Comparison of ENCODE assay signal across 18 cellular contexts in genomic region chr10:21160116-21160515, GRCh38.
DNase-seq lines count a peak whose midpoint lies in the region; ATAC-seq and TF ChIP-seq lines count a peak whose summit lies in the region.
"Had no signal": no experiment of that assay in that cellular context is flagged by ENCODE, and none has a peak within 500 bp of the region (broad histone marks: within the 10 kb centered on the region; RNA-seq: fewer than 3 reads in every experiment).

No MANE protein-coding gene starts in this region.

- H3K4me1 ChIP-seq in breast epithelium, result no peaks in the 10 kb centered on the region

- no peaks in the 10 kb centered on the region for H3K36me3 ChIP-seq in breast epithelium

- TF ChIP-seq POLR2A in breast epithelium (IDR thresholded peaks at IDR 0.05) (no peak), GM18505 (IDR thresholded peaks at IDR 0.05; ENCODE audit: borderline replicate concordance, extremely low read depth, insufficient read depth, insufficient read length) (no peak)

- TF ChIP-seq CTCF in C4-2B (conservative IDR thresholded peaks at IDR 0.05) (0 out of 2 replicates have a peak, but pooled peaks have one; percentile 8), breast epithelium (IDR thresholded peaks at IDR 0.05) (no peak)

- H3K27me3 ChIP-seq in breast epithelium, result no peaks in the 10 kb centered on the region

- no peaks in the 10 kb centered on the region for H3K9me3 ChIP-seq in breast epithelium

- intact Hi-C loops in breast epithelium (cut with DNase I; ENCODE audit: low total_unique reads), result no loop called here

- no peak overlapping the region for H3K4me3 ChIP-seq in breast epithelium

- H3K27ac ChIP-seq in C4-2B, result no peak overlapping the region
- H3K27ac ChIP-seq in breast epithelium, result peak overlapping the region; percentile 60 to 76
- H3K27ac ChIP-seq: epithelial cell of prostate, parathyroid adenoma, RWPE1 had no signal

- DNase-seq in G401 (ENCODE audit: low spot score) (peak; percentile 87), NCI-H2227 treated with DMSO at 0.1 percent for 48 hours (lab: John Stamatoyannopoulos, UW) (peak; percentile 31), breast epithelium (ENCODE audit: low spot score in 2 of 2) (peak in 1 of 2 donors; percentile 50), dedifferentiated amniotic fluid mesenchymal stem cell (ENCODE audit: extremely low spot score) (no peak), pons (ENCODE audit: low spot score) (no peak)
- DNase-seq: activated CD4-positive, alpha-beta T cell treated with anti-CD3 and anti-CD28 coated beads, Interleukin-2, amount 50 U/mL, for 48 hours; activated T-cell treated with anti-CD3 and anti-CD28 coated beads, Interleukin-2, amount 50 U/mL, for 24 hours; CD8-positive, alpha-beta memory T cell; dermis blood vessel endothelial cell; IMR-90; MV-4-11; stimulated activated CD4-positive, alpha-beta T cell treated with anti-CD3 and anti-CD28 coated beads, Interleukin-2, amount 100 ng/mL, for 48 hours had no signal

- no peak for ATAC-seq in GM18505 (IDR thresholded peaks at IDR 0.05; ENCODE audit: unreplicated experiment)
- ATAC-seq in GM19035 (IDR thresholded peaks at IDR 0.05; ENCODE audit: unreplicated experiment), result no peak

- in situ Hi-C loops in G401 (cut with HindIII; ENCODE audit: low sequenced_read_pairs), result no loop called here

Comparison
In these comparisons a context has a peak if more than half of its experiments do, and no peak if none do; other contexts are left out.
1. DNase-seq: peak in G401 (single experiment) and NCI-H2227 treated with DMSO at 0.1 percent for 48 hours (single experiment); none in dedifferentiated amniotic fluid mesenchymal stem cell (single experiment) and pons (single experiment).